8 cellular contexts compared by ENCODE assay signal in the genomic region with DNA sequence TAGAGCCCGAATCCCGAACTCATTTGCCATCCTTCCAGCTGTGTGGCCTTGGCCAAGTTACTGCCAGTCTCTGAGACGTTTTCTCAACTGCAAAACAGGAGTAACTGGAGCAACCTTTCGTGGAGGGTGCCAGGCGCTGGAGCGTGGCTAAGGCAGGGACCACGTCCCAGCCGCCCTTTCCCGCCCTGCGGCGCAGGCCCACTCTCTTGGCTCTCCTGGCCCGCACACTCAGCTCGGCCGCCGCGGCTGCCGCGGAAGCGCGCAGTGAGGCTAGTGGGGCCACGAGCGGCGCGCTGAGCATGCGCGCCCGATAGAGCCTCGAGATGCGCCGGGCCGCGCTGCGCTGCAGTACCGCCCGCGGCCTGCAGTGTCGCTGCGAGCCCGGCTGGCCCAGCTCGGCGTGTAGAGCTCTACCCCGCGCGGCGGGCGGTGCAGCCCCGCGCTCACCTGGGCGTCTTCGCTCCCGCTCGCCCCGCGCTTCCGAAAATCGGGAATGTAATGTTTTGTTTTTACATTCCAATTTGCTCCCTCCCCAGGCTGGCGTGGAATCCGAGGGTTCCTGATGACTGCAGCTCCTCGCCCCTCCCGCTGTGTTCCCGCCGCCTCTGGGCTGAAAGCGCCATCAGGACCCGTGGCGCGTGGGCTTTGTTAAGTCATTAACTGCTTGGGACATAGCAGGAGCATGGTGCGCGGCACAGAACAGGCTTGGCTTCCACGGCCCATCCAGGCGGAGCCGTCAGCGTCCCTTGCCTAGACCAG. TPM values are rescaled to one million over a fixed set of nuclear protein-coding genes. Genes with fewer than 3 reads are reported as not detected.
A peak's percentile ranks its signal among the peaks of the same experiment; 100 is the strongest.
DNase-seq lines count a peak whose midpoint lies in the region; ATAC-seq, FAIRE-seq and TF ChIP-seq lines count a peak whose summit lies in the region.

No MANE protein-coding gene starts in this region.

- peak overlapping the region in 1 of 4 donors; percentile 29 for H3K4me3 ChIP-seq in pancreas
- peak overlapping the region; percentile 8 for H3K4me3 ChIP-seq in urinary bladder (ENCODE audit: low read depth, low read length)

- intact Hi-C loops in pancreas (cut with DNase I), result no loop called here

- H3K27me3 ChIP-seq in pancreas, result peaks cover 0 to 25% (median 7%) of the 10 kb centered on the region in 4 donors

- DNase-seq in OCI-M1 (lab: John Stamatoyannopoulos, UW) (peak; percentile 84), frontal cortex (ENCODE audit: low spot score in 2 of 2) (peak; percentile 57 to 77), pancreas (peak in 5 of 6 donors; percentile 25 to 80 (median 34)), NCI-H1417 treated with DMSO at 0.1 percent for 48 hours (lab: John Stamatoyannopoulos, UW) (no peak)
- DNase-seq in activated effector memory CD4-positive, alpha-beta T cell treated with Interleukin-2 at 50 U/mL for 16 hours, result peak; percentile 67

- H3K27ac ChIP-seq in pancreas (no peak overlapping the region), urinary bladder (ENCODE audit: low read depth) (no peak overlapping the region)

- FAIRE-seq in frontal cortex (lab: Jason Lieb, UNC) (no peak), pancreas (lab: Jason Lieb, UNC) (no peak)

- 9% methylated on average over 71 to 72 of the region's 72 CpGs for WGBS in pancreas, 2 donors
- WGBS in urinary bladder, result 4% methylated on average over 72 of the region's 72 CpGs

- H3K4me1 ChIP-seq in pancreas (no peaks in the 10 kb centered on the region), urinary bladder (ENCODE audit: insufficient read depth) (no peaks in the 10 kb centered on the region)

- peak; percentile 64 to 96 (median 82) for TF ChIP-seq CTCF in pancreas (IDR thresholded peaks at IDR 0.05)

- H3K9me3 ChIP-seq in pancreas, result no peaks in the 10 kb centered on the region

- ATAC-seq in GM18508 (IDR thresholded peaks at IDR 0.05; ENCODE audit: insufficient read depth, unreplicated experiment) (peak; percentile 69), HG02885 (IDR thresholded peaks at IDR 0.05; ENCODE audit: poor library complexity, unreplicated experiment) (peak; percentile 77), pancreas (peak; percentile 54 to 94 (median 88))

- no peaks in the 10 kb centered on the region for H3K36me3 ChIP-seq in pancreas
- no peaks in the 10 kb centered on the region for H3K36me3 ChIP-seq in urinary bladder (ENCODE audit: insufficient read depth)

RNA-seq across cellular contexts. Expression of gene ZNF518B, which starts 4.0 kb away (rescaled TPM):
- 107 TPM for total RNA-seq in frontal cortex
- total RNA-seq in pancreas, result 1 to 10 TPM; 1.9 to 9.9 (median 2.9) TPM
- 1 to 10 TPM in 1 of 2 donors, under 1 TPM in 1; 0.99 to 2.3 TPM for polyA plus RNA-seq in pancreas
- 50.4 TPM for total RNA-seq in urinary bladder
- 14.4 TPM for polyA plus RNA-seq in urinary bladder
